ENCODE assay signal across 1 cellular context in genomic region chr21:38228115-38228514, GRCh38.
TF ChIP-seq lines count a peak whose summit lies in the region.

No MANE protein-coding gene starts in this region.

TF ChIP-seq in GM23338, 12 proteins besides CTCF, POLR2A, EP300 and RAD21 (continued from another document):
- TF ChIP-seq ZNF462 (CRISPR knock-in tag; IDR thresholded peaks at IDR 0.05) (no peak), ZNF331 (CRISPR knock-in tag; IDR thresholded peaks at IDR 0.05; ENCODE audit: low read depth) (no peak), ZNF114 (CRISPR knock-in tag; IDR thresholded peaks at IDR 0.05) (no peak), CREB1 (CRISPR knock-in tag; IDR thresholded peaks at IDR 0.05; ENCODE audit: low read depth) (no peak), EZH2phosphoT487 (IDR thresholded peaks at IDR 0.05; ENCODE audit: unreplicated experiment) (no peak)
